ENCODE assay signal across 8 cellular contexts in the genomic region with DNA sequence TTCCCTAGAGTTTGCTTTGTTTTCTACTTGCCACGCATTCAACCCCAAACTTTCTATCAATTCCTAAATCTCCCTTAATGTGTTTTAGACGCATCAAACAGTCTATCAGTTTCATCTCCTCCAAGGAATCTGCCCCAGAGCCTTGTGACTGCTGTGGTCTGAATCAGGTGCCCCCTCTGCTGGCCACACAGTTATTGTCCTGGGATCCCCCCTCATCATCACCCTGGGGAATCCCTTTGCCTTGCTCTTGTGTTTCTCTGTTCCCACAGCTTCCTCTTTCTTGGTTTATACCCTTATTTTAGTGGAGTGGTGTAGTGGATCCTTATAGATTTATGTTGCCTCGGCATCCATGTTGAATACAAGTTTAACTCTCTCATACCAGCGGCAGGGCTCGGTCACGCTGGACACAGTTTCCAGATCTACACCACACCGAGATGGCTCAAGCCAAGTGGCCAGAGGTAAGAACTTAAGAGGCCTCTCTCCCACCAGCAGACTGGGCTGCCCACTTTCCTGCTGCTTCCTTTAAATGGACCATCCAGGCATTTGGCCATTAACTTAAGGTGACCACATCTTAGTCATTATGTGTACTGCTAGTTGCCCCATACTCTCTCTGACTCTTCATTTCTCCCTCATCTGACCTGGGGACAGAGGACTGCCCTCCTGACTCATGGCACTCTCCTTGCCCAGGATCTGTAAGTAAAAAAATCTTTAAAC. TPM values are rescaled to one million over a fixed set of nuclear protein-coding genes. Genes with fewer than 3 reads are reported as not detected.
A peak's percentile ranks its signal among the peaks of the same experiment; 100 is the strongest.
DNase-seq lines count a peak whose midpoint lies in the region; ATAC-seq, FAIRE-seq and TF ChIP-seq lines count a peak whose summit lies in the region.

No MANE protein-coding gene starts in this region.

- in situ Hi-C loops in GM12878 (cut with MboI), result no loop called here

- TF ChIP-seq RAD21 in GM12878 (IDR thresholded peaks at IDR 0.05; ENCODE audit: insufficient read depth, low read depth, low read length), result peak; percentile 84

- peak overlapping the region; percentile 77 for H3K4me2 ChIP-seq in GM12878 (ENCODE audit: control insufficient read depth, insufficient read depth)

- peak; percentile 47 for FAIRE-seq in GM12878 (lab: Jason Lieb, UNC)

- POLR2A ChIA-PET in GM12878 (lab: Charles Lee), result interaction anchor here (0.5 to 6.7 kb wide), 14 partner anchors 9 to 82 kb away, joined by 3 to 48 read pairs (median 6); partner anchors contain the start of gene ADORA2A

- peak overlapping the region; percentile 33 for H2AFZ ChIP-seq in GM12878 (ENCODE audit: control insufficient read depth, low read depth, low read length)

- no peaks in the 10 kb centered on the region for H3K79me2 ChIP-seq in GM12878 (ENCODE audit: control insufficient read depth, insufficient read depth, low read length)

- peak overlapping the region; percentile 30; the same call in 1 of the 2 replicates for H3K4me3 ChIP-seq in GM12878
- no peak overlapping the region for H3K4me3 ChIP-seq in kidney epithelial cell (ENCODE audit: low read depth, low read length)

- BruUV-seq in GM12878 (replicated peaks; lab: Mats Ljungman, UMichigan), result no TSS peak

- intact Hi-C loops in GM12878 (cut with micrococcal nuclease; ENCODE audit: unreplicated experiment), result loop anchor here (1.0 to 2.0 kb wide), 3 partner anchors 68 to 178 kb away; no protein-coding TSS in a partner anchor

- SMC1A ChIA-PET in GM12878 (lab: Charles Lee; ENCODE audit: uncharacterized antibody, unreplicated experiment), result interaction anchor here (0.6 to 8.2 kb wide), 27 partner anchors 9 to 398 kb away, joined by 3 to 122 read pairs (median 5); partner anchors contain the start of gene ADORA2A

- H3K9me3 ChIP-seq in GM12878 (replicated peaks; ENCODE audit: control insufficient read depth, insufficient read depth, low read length), result no peaks in the 10 kb centered on the region

- H3K36me3 ChIP-seq in GM12878 (ENCODE audit: control insufficient read depth in 2 of 2, insufficient read depth in 2 of 2, low read length in 1 of 2) (no peaks in the 10 kb centered on the region), kidney epithelial cell (ENCODE audit: control insufficient read depth, insufficient read depth, low read length) (no peaks in the 10 kb centered on the region)

- peak overlapping the region; percentile 68 for H3K27ac ChIP-seq in GM12878 (ENCODE audit: control insufficient read depth, insufficient read depth)

- H3K27me3 ChIP-seq in GM12878 (replicated peaks in 1 of 2; ENCODE audit: control insufficient read depth in 2 of 2, insufficient read depth in 2 of 2, low read length in 1 of 2) (no peaks in the 10 kb centered on the region; a peak in 1 of 4 replicates), kidney epithelial cell (ENCODE audit: control insufficient read depth, insufficient read depth, low read length) (no peaks in the 10 kb centered on the region)

- peak; percentile 76 to 90 (median 87) for TF ChIP-seq CTCF in GM12878 (IDR thresholded peaks at IDR 0.05 in 2 of 3, conservative IDR thresholded peaks at IDR 0.05 in 1 of 3; ENCODE audit: control insufficient read depth in 2 of 3, extremely low read depth in 1 of 3, insufficient read depth in 1 of 3, low read depth in 3 of 3, low read length in 3 of 3)
- TF ChIP-seq CTCF in kidney epithelial cell (IDR thresholded peaks at IDR 0.05; ENCODE audit: insufficient read depth, low read length, poor library complexity, severe bottlenecking), result peak; percentile 76

- no peaks in the 10 kb centered on the region for H4K20me1 ChIP-seq in GM12878 (ENCODE audit: control insufficient read depth, insufficient read depth)

- ATAC-seq in GM12878, result peak; percentile 68
- ATAC-seq in GM21423 (IDR thresholded peaks at IDR 0.05; ENCODE audit: unreplicated experiment), result no peak

- DNase-seq in NCI-H1092 treated with DMSO at 0.1 percent for 48 hours (lab: John Stamatoyannopoulos, UW), result peak; percentile 24
- DNase-seq in NCI-H1092 (lab: John Stamatoyannopoulos, UW), result no peak
- DNase-seq in HT-29 (ENCODE audit: low spot score), result peak; percentile 26
- peak; percentile 48 for DNase-seq in T-helper 9 cell
- DNase-seq in GM12878 (ENCODE audit: low read depth, low spot score), result peak; percentile 85
- no peak for DNase-seq in kidney epithelial cell (ENCODE audit: low read depth)
- DNase-seq in stimulated activated CD8-positive, alpha-beta memory T cell treated with anti-CD3 and anti-CD28 coated beads, Interleukin-15, amount 100 ng/mL, for 1 hour (ENCODE audit: low read depth), result peak; percentile 46

- peak; percentile 47 to 57; a peak in 1 of 4 replicates for TF ChIP-seq EP300 in GM12878 (IDR thresholded peaks at IDR 0.05; ENCODE audit: borderline replicate concordance in 1 of 2, control insufficient read depth in 1 of 2, low read depth in 2 of 2, low read length in 2 of 2)

- RAD21 ChIA-PET in GM12878 (lab: Charles Lee; ENCODE audit: unreplicated experiment), result interaction anchor here (0.7 to 8.3 kb wide), 18 partner anchors 8 to 182 kb away, joined by 3 to 111 read pairs (median 6); partner anchors contain the start of gene ADORA2A

- peaks cover 39% of the 10 kb centered on the region for H3K4me1 ChIP-seq in GM12878 (ENCODE audit: control insufficient read depth, insufficient read depth, low read length)

- 48% methylated on average over 7 of the region's 7 CpGs for WGBS in GM12878 (ENCODE audit: insufficient coverage, insufficient replicate concordance, low lambda C conversion rate, missing lambda C conversion rate)

- no peak for TF ChIP-seq POLR2A in GM12878 (IDR thresholded peaks at IDR 0.05; ENCODE audit: low read depth, low read length)

- H3K9ac ChIP-seq in GM12878 (ENCODE audit: control insufficient read depth, insufficient read depth, low read length), result peak overlapping the region; percentile 50

- CTCF ChIA-PET in GM12878 (lab: Yijun Ruan, JAX), result interaction anchor here (0.6 to 14.8 kb wide), 30 partner anchors 7 to 345 kb away, joined by 3 to 332 read pairs (median 4); partner anchors contain the start of gene ADORA2A

RNA-seq across cellular contexts. Expression of gene UPB1, which starts 8.2 kb away (rescaled TPM):
- total RNA-seq in HT-29 (2014; rRNA removed; shearing (Covaris generic)), result not detected in 2 replicates
- total RNA-seq in GM12878 (2013; cell fraction: nucleolus; rRNA removed), result 39.2 and 39.8 TPM in 2 replicates
- 2.5 and 2.8 TPM in 2 replicates for total RNA-seq in GM12878 (2014; rRNA removed)
- total RNA-seq in GM12878 (2014; rRNA removed; fragmentation: Illumina TruSeq; extraction: Trizol), result 3.4 and 3.5 TPM in 2 replicates
- 3.3 and 3.9 TPM in 2 replicates for total RNA-seq in GM12878 (2021)
- polyA plus RNA-seq in GM12878 (2011; ENCODE audit: low read depth), result 1.8 TPM
- polyA plus RNA-seq in GM12878 (2011; rRNA removed), result 20.5 and 20.6 TPM in 2 replicates
- 12.1 and 14.3 TPM in 2 replicates for polyA plus RNA-seq in GM12878 (2011; cell fraction: cytosol; rRNA removed)
- polyA plus RNA-seq in GM12878 (2011; cell fraction: nucleus; rRNA removed), result 19.0 and 30.2 TPM in 2 replicates
- polyA plus RNA-seq in GM12878 (2012), result 1.8 and 3.0 TPM in 2 replicates
- 2.6 and 2.8 TPM in 2 replicates for polyA plus RNA-seq in GM12878 (2014; fragmentation: Illumina TruSeq; extraction: Trizol)
- polyA plus RNA-seq in GM12878 (2014; fragmentation: Nextera tagmentation; extraction: Ambion mirVana), result 1 to 10 TPM; 2.9 to 4.5 TPM
- 3.4 and 3.5 TPM in 2 replicates for polyA plus RNA-seq in GM12878 (2014; rRNA removed)
- 1 to 10 TPM in 1 of 2 experiments, under 1 TPM in 1; 0.89 to 1.2 TPM for polyA plus RNA-seq in GM12878 (2016; fragmentation: Nextera tagmentation; extraction: Ambion mirVana)
- polyA minus RNA-seq in GM12878 (2011; rRNA and poly(A)+ RNA removed), result 10.8 and 11.0 TPM in 2 replicates
- 3.3 and 3.6 TPM in 2 replicates for polyA minus RNA-seq in GM12878 (2011; cell fraction: cytosol; rRNA and poly(A)+ RNA removed)
- polyA minus RNA-seq in GM12878 (2011; cell fraction: nucleus; rRNA and poly(A)+ RNA removed), result 6.9 and 8.1 TPM in 2 replicates
- total RNA-seq in kidney epithelial cell, result not detected in 2 replicates

RNA-seq across cellular contexts. Expression of gene GUCD1, which starts 51.6 kb away (rescaled TPM):
- 178 and 179 TPM in 2 replicates for total RNA-seq in HT-29 (2014; rRNA removed; shearing (Covaris generic))
- 33.2 and 34.3 TPM in 2 replicates for total RNA-seq in GM12878 (2013; cell fraction: nucleolus; rRNA removed)
- total RNA-seq in GM12878 (2014; rRNA removed) (170 and 177 TPM in 2 replicates), GM12878 (2014; rRNA removed; fragmentation: Illumina TruSeq; extraction: Trizol) (81.7 and 82.2 TPM in 2 replicates), GM12878 (2021) (126 and 127 TPM in 2 replicates), kidney epithelial cell (81.8 and 120 TPM in 2 replicates)
- 65.3 TPM for polyA plus RNA-seq in GM12878 (2011; ENCODE audit: low read depth)
- polyA plus RNA-seq in GM12878 (2011; rRNA removed) (57.4 and 87.1 TPM in 2 replicates), GM12878 (2014; fragmentation: Illumina TruSeq; extraction: Trizol) (65.0 and 89.3 TPM in 2 replicates), GM12878 (2014; fragmentation: Nextera tagmentation; extraction: Ambion mirVana) (10 to 100 TPM; 57.8 to 96.9 TPM), GM12878 (2014; rRNA removed) (136 and 145 TPM in 2 replicates), GM12878 (2016; fragmentation: Nextera tagmentation; extraction: Ambion mirVana) (10 to 100 TPM; 56.0 to 71.2 TPM)
- polyA plus RNA-seq in GM12878 (2011; cell fraction: cytosol; rRNA removed), result 128 and 167 TPM in 2 replicates
- 69.8 and 82.1 TPM in 2 replicates for polyA plus RNA-seq in GM12878 (2011; cell fraction: nucleus; rRNA removed)
- 80.9 and 87.1 TPM in 2 replicates for polyA plus RNA-seq in GM12878 (2012)
- 126 and 176 TPM in 2 replicates for polyA minus RNA-seq in GM12878 (2011; rRNA and poly(A)+ RNA removed)
- 67.6 and 74.1 TPM in 2 replicates for polyA minus RNA-seq in GM12878 (2011; cell fraction: cytosol; rRNA and poly(A)+ RNA removed)
- polyA minus RNA-seq in GM12878 (2011; cell fraction: nucleus; rRNA and poly(A)+ RNA removed), result 20.8 and 41.9 TPM in 2 replicates

RNA-seq across cellular contexts. Expression of gene SNRPD3, which starts 52.5 kb away (rescaled TPM):
- total RNA-seq in HT-29 (2014; rRNA removed; shearing (Covaris generic)), result 170 and 171 TPM in 2 replicates
- total RNA-seq in GM12878 (2013; cell fraction: nucleolus; rRNA removed), result 108 and 115 TPM in 2 replicates
- 175 and 179 TPM in 2 replicates for total RNA-seq in GM12878 (2014; rRNA removed)
- total RNA-seq in GM12878 (2014; rRNA removed; fragmentation: Illumina TruSeq; extraction: Trizol), result 254 and 257 TPM in 2 replicates
- 111 and 112 TPM in 2 replicates for total RNA-seq in GM12878 (2021)
- polyA plus RNA-seq in GM12878 (2011; ENCODE audit: low read depth), result 44.6 TPM
- 68.4 and 121 TPM in 2 replicates for polyA plus RNA-seq in GM12878 (2011; rRNA removed)
- polyA plus RNA-seq in GM12878 (2011; cell fraction: cytosol; rRNA removed), result 214 and 250 TPM in 2 replicates
- 76.5 and 82.6 TPM in 2 replicates for polyA plus RNA-seq in GM12878 (2011; cell fraction: nucleus; rRNA removed)
- 121 and 175 TPM in 2 replicates for polyA plus RNA-seq in GM12878 (2012)
- 324 and 433 TPM in 2 replicates for polyA plus RNA-seq in GM12878 (2014; fragmentation: Illumina TruSeq; extraction: Trizol)
- 100 to 1,000 TPM; 244 to 258 TPM for polyA plus RNA-seq in GM12878 (2014; fragmentation: Nextera tagmentation; extraction: Ambion mirVana)
- polyA plus RNA-seq in GM12878 (2014; rRNA removed), result 197 and 228 TPM in 2 replicates
- 100 to 1,000 TPM; 240 to 251 TPM for polyA plus RNA-seq in GM12878 (2016; fragmentation: Nextera tagmentation; extraction: Ambion mirVana)
- polyA minus RNA-seq in GM12878 (2011; rRNA and poly(A)+ RNA removed), result 175 and 182 TPM in 2 replicates
- 36.2 and 58.3 TPM in 2 replicates for polyA minus RNA-seq in GM12878 (2011; cell fraction: cytosol; rRNA and poly(A)+ RNA removed)
- polyA minus RNA-seq in GM12878 (2011; cell fraction: nucleus; rRNA and poly(A)+ RNA removed), result 57.3 and 92.8 TPM in 2 replicates
- total RNA-seq in kidney epithelial cell, result 137 and 160 TPM in 2 replicates

Comparison
In these comparisons a context has a peak if more than half of its experiments do, and no peak if none do; other contexts are left out.
1. DNase-seq: peak in NCI-H1092 treated with DMSO at 0.1 percent for 48 hours (single experiment), HT-29 (single experiment), T-helper 9 cell (single experiment), GM12878 (single experiment) and stimulated activated CD8-positive, alpha-beta memory T cell treated with anti-CD3 and anti-CD28 coated beads, Interleukin-15, amount 100 ng/mL, for 1 hour (single experiment); none in NCI-H1092 (single experiment) and kidney epithelial cell (single experiment).